ENCODE assay signal across 8 cellular contexts in genomic region chr17:7716299-7716886, GRCh38. TPM values are rescaled to one million over a fixed set of nuclear protein-coding genes. Genes with fewer than 3 reads are reported as not detected.
A peak's percentile ranks its signal among the peaks of the same experiment; 100 is the strongest.
DNase-seq lines count a peak whose midpoint lies in the region; FAIRE-seq and TF ChIP-seq lines count a peak whose summit lies in the region.

No MANE protein-coding gene starts in this region.

- no peak overlapping the region for H3K14ac ChIP-seq in H1 (ENCODE audit: insufficient read length)

- H3K56ac ChIP-seq in H1 (replicated peaks; ENCODE audit: insufficient read length, low read depth, low read length), result no peak overlapping the region

- H3K36me3 ChIP-seq in H1 (ENCODE audit: control insufficient read depth in 2 of 4, insufficient read depth in 4 of 4, low read length in 3 of 4), result no peaks in the 10 kb centered on the region

- H4K5ac ChIP-seq in H1 (ENCODE audit: insufficient read length, low read depth, low read length), result peak overlapping the region; percentile 24

- H3K27me3 Mint-ChIP-seq in nephron (ENCODE audit: low read depth), result peaks cover 65% of the 10 kb centered on the region

- 39% methylated on average over 9 of the region's 10 CpGs; no CpG with 5 or more reads in 1 of the 2 experiments for WGBS in H1 (ENCODE audit: extremely low coverage in 1 of 2, insufficient coverage in 1 of 2, insufficient read length in 1 of 2, insufficient replicate concordance in 2 of 2, low coverage in 1 of 2, low lambda C conversion rate in 2 of 2, missing lambda C conversion rate in 1 of 2), 2 experiments

- H3K36me3 Mint-ChIP-seq in nephron (ENCODE audit: low read depth), result peaks cover 1% of the 10 kb centered on the region

- no peaks in the 10 kb centered on the region for H4K20me1 ChIP-seq in H1 (replicated peaks in 1 of 2; ENCODE audit: control insufficient read depth in 1 of 2, insufficient read depth in 2 of 2, low read length in 2 of 2)

- peaks cover 6 to 27% (median 18%) of the 10 kb centered on the region in 4 experiments for H3K4me1 ChIP-seq in H1 (replicated peaks in 1 of 4; ENCODE audit: control insufficient read depth in 3 of 4, insufficient read depth in 4 of 4, low read length in 3 of 4)

- H2BK12ac ChIP-seq in H1 (ENCODE audit: low read depth, low read length), result peak overlapping the region; percentile 22; the same call in 1 of the 2 replicates

- POLR2A ChIA-PET in H1 (lab: Charles Lee; ENCODE audit: partially characterized antibody), result interaction anchor here (0.6 to 8.8 kb wide), 12 partner anchors 8 to 144 kb away, joined by 3 to 88 read pairs (median 4); partner anchors contain the start of genes ATP1B2, EFNB3, NAA38 and SAT2

- no peak overlapping the region for H2BK120ac ChIP-seq in H1 (replicated peaks; ENCODE audit: low read depth, low read length)

- CTCF ChIA-PET in H1 (lab: Charles Lee; ENCODE audit: partially characterized antibody), result interaction anchor here (0.6 to 10.1 kb wide), 17 partner anchors 11 to 274 kb away, joined by 3 to 86 read pairs (median 4); partner anchors contain the start of genes EFNB3, SAT2, SENP3 and SHBG

- DNase-seq in AG10803 (ENCODE audit: low read depth), result no peak
- DNase-seq in NCI-H1105 treated with DMSO at 0.1 percent for 48 hours (lab: John Stamatoyannopoulos, UW), result peak; percentile 61
- DNase-seq in H1 (ENCODE audit: low read depth in 1 of 2, low spot score in 2 of 2), result no peak
- no peak for DNase-seq in occipital lobe (lab: John Stamatoyannopoulos, UW)
- no peak for DNase-seq in RCC 7860 (ENCODE audit: low spot score)
- DNase-seq in effector CD4-positive, alpha-beta T cell, result no peak
- no peak for DNase-seq in GM13976 (ENCODE audit: low spot score)

- peaks cover 38% of the 10 kb centered on the region for H3K4me1 Mint-ChIP-seq in nephron

- H2AFZ ChIP-seq in H1 (ENCODE audit: low read length), result no peak overlapping the region

- TF ChIP-seq POLR2A in H1 (IDR thresholded peaks at IDR 0.05; ENCODE audit: control extremely low read depth in 1 of 2, low read depth in 2 of 2, low read length in 2 of 2), result no peak

- H3K79me2 ChIP-seq in H1 (ENCODE audit: control insufficient read depth in 1 of 2, insufficient read depth in 2 of 2, low read length in 2 of 2), result no peaks in the 10 kb centered on the region

- no peak for TF ChIP-seq EP300 in H1 (IDR thresholded peaks at IDR 0.05; ENCODE audit: borderline replicate concordance in 1 of 2, low read depth in 2 of 2, low read length in 2 of 2)

- H2BK5ac ChIP-seq in H1 (ENCODE audit: low read depth, low read length), result peak overlapping the region; percentile 73; the same call in 1 of the 2 replicates

- H3K27me3 ChIP-seq in H1 (replicated peaks in 1 of 4; ENCODE audit: control insufficient read depth in 3 of 4, extremely low read depth in 1 of 4, insufficient read depth in 3 of 4, low read length in 3 of 4), result peaks cover 0 to 21% (median 7%) of the 10 kb centered on the region in 4 experiments; a peak in 3 of 7 replicates

- H3K23me2 ChIP-seq in H1 (ENCODE audit: low read depth, low read length), result peaks cover 9% of the 10 kb centered on the region

- no peak for TF ChIP-seq RAD21 in H1 (IDR thresholded peaks at IDR 0.05 in 1 of 2, conservative IDR thresholded peaks at IDR 0.05 in 1 of 2; ENCODE audit: low read depth in 2 of 2, low read length in 2 of 2)

- H3K4ac ChIP-seq in H1 (replicated peaks; ENCODE audit: insufficient read length, low read depth, low read length), result no peak overlapping the region

- no peaks in the 10 kb centered on the region; the same call in 1 of the 2 replicates for H3K79me1 ChIP-seq in H1 (ENCODE audit: low read depth, low read length)

- in situ Hi-C loops in GM13976 (cut with MboI; ENCODE audit: low sequenced_read_pairs, unreplicated experiment), result no loop called here

- peak overlapping the region; percentile 56 to 87 (median 84) for H3K27ac Mint-ChIP-seq in nephron

- H3K4me2 ChIP-seq in H1 (ENCODE audit: insufficient read depth in 1 of 2, low read depth in 2 of 2, low read length in 2 of 2), result peak overlapping the region; percentile 70 to 93

- H3K4me3 Mint-ChIP-seq in nephron, result peak overlapping the region; percentile 89 to 94 (median 92)

- no peak for FAIRE-seq in H1 (lab: Jason Lieb, UNC)
- no peak for FAIRE-seq in RCC 7860 (lab: Jason Lieb, UNC)

- H3K9me3 ChIP-seq in H1 (ENCODE audit: insufficient read depth in 2 of 2, low read depth in 1 of 2, low read length in 1 of 2), result no peaks in the 10 kb centered on the region

- H3K9ac ChIP-seq in H1 (replicated peaks in 1 of 4; ENCODE audit: extremely low read depth in 1 of 4, low read depth in 3 of 4, low read length in 3 of 4), result no peak overlapping the region

- peak overlapping the region; percentile 32 for H4K91ac ChIP-seq in H1 (replicated peaks; ENCODE audit: insufficient read length, low read length)

- no peak overlapping the region for H3K23ac ChIP-seq in H1 (ENCODE audit: insufficient read length)

- H2BK15ac ChIP-seq in H1 (ENCODE audit: low read length), result peak overlapping the region; percentile 94

- TF ChIP-seq CTCF in AG10803 (conservative IDR thresholded peaks at IDR 0.05; ENCODE audit: low read length) (no peak), H1 (IDR thresholded peaks at IDR 0.05; ENCODE audit: control extremely low read depth in 1 of 3, insufficient read depth in 1 of 3, low read depth in 1 of 3, low read length in 3 of 3) (no peak), nephron (IDR thresholded peaks at IDR 0.05; ENCODE audit: unreplicated experiment in 3 of 3) (no peak), GM13976 (IDR thresholded peaks at IDR 0.05; ENCODE audit: borderline replicate concordance, control extremely low read depth, extremely low read depth, insufficient read depth, missing control alignments) (no peak)

- H3K18ac ChIP-seq in H1 (ENCODE audit: extremely low read depth, low read length), result peak overlapping the region; percentile 71

- H3K4me3 ChIP-seq in AG10803 (ENCODE audit: low read length) (peak overlapping the region; percentile 68), H1 (ENCODE audit: extremely low read depth in 1 of 4, insufficient read depth in 2 of 4, low read depth in 3 of 4, low read length in 4 of 4) (peak overlapping the region; percentile 35 to 75 (median 52); a peak in 7 of 8 replicates)

- peak overlapping the region; percentile 51 for H2BK20ac ChIP-seq in H1 (ENCODE audit: low read length)

- H3K27ac ChIP-seq in H1 (ENCODE audit: low read depth, low read length), result no peak overlapping the region

- no peaks in the 10 kb centered on the region for H3K9me3 Mint-ChIP-seq in nephron

- no peak overlapping the region for H4K8ac ChIP-seq in H1 (ENCODE audit: extremely low read depth, insufficient read depth, low read length)

- H2AK5ac ChIP-seq in H1 (ENCODE audit: low read depth, low read length), result 0 out of 2 replicates have a peak overlapping the region, but pooled peaks have one; percentile 75

TF ChIP-seq in H1, 55 proteins besides CTCF, POLR2A, EP300 and RAD21 (continues in another document):
- TF ChIP-seq E2F6 (IDR thresholded peaks at IDR 0.05), result no peak

RNA-seq across cellular contexts. Expression of gene DNAH2, which starts 1.2 kb away (rescaled TPM):
- total RNA-seq in H1 (2021; fragmentation: NEBNext Ultra II Directional; extraction: Animal tissue kit (Norgen Biotek cat#: 25700)), result 0.13 and 0.21 TPM in 2 replicates
- polyA plus RNA-seq in H1 (2011; rRNA removed), result 0.18 and 0.25 TPM in 2 replicates
- 0.27 TPM for polyA plus RNA-seq in H1 (2011; cell fraction: cytosol; rRNA removed)
- 0.86 TPM for polyA plus RNA-seq in H1 (2011; cell fraction: nucleus; rRNA removed)
- polyA plus RNA-seq in H1 (2012, experiment 1 of 2), result 0.04 to 0.18 TPM (median 0.11 TPM) in 4 replicates
- polyA plus RNA-seq in H1 (2012, experiment 2 of 2), result 0.13 TPM
- polyA plus RNA-seq in H1 (2013, experiment 1 of 2), result 0.12 TPM
- 0.06 TPM for polyA plus RNA-seq in H1 (2013, experiment 2 of 2)
- polyA minus RNA-seq in H1 (2011; rRNA and poly(A)+ RNA removed), result 0.32 and 0.50 TPM in 2 replicates
- polyA minus RNA-seq in H1 (2011; cell fraction: cytosol; rRNA and poly(A)+ RNA removed), result 0.44 TPM
- polyA minus RNA-seq in H1 (2011; cell fraction: nucleus; rRNA and poly(A)+ RNA removed), result 0.50 TPM
- 0.62 TPM for total RNA-seq in occipital lobe

RNA-seq across cellular contexts. Expression of gene EFNB3, which starts 11.4 kb away (rescaled TPM):
- 15.0 and 16.0 TPM in 2 replicates for total RNA-seq in H1 (2021; fragmentation: NEBNext Ultra II Directional; extraction: Animal tissue kit (Norgen Biotek cat#: 25700))
- polyA plus RNA-seq in H1 (2011; rRNA removed), result 27.1 and 27.3 TPM in 2 replicates
- 19.9 TPM for polyA plus RNA-seq in H1 (2011; cell fraction: cytosol; rRNA removed)
- 40.5 TPM for polyA plus RNA-seq in H1 (2011; cell fraction: nucleus; rRNA removed)
- 15.2 to 17.2 TPM (median 16.3 TPM) in 4 replicates for polyA plus RNA-seq in H1 (2012, experiment 1 of 2)
- 20.2 TPM for polyA plus RNA-seq in H1 (2012, experiment 2 of 2)
- 18.0 TPM for polyA plus RNA-seq in H1 (2013, experiment 1 of 2)
- polyA plus RNA-seq in H1 (2013, experiment 2 of 2), result 18.9 TPM
- polyA minus RNA-seq in H1 (2011; rRNA and poly(A)+ RNA removed), result 14.9 and 18.5 TPM in 2 replicates
- 8.7 TPM for polyA minus RNA-seq in H1 (2011; cell fraction: cytosol; rRNA and poly(A)+ RNA removed)
- 9.7 TPM for polyA minus RNA-seq in H1 (2011; cell fraction: nucleus; rRNA and poly(A)+ RNA removed)
- total RNA-seq in occipital lobe, result 13.7 TPM

RNA-seq across cellular contexts. Expression of gene WRAP53, which starts 28.1 kb away (rescaled TPM):
- 29.3 and 30.1 TPM in 2 replicates for total RNA-seq in H1 (2021; fragmentation: NEBNext Ultra II Directional; extraction: Animal tissue kit (Norgen Biotek cat#: 25700))
- 29.2 and 38.4 TPM in 2 replicates for polyA plus RNA-seq in H1 (2011; rRNA removed)
- polyA plus RNA-seq in H1 (2011; cell fraction: cytosol; rRNA removed), result 24.4 TPM
- polyA plus RNA-seq in H1 (2011; cell fraction: nucleus; rRNA removed), result 42.9 TPM
- 23.4 to 35.3 TPM (median 32.4 TPM) in 4 replicates for polyA plus RNA-seq in H1 (2012, experiment 1 of 2)
- polyA plus RNA-seq in H1 (2012, experiment 2 of 2), result 38.6 TPM
- polyA plus RNA-seq in H1 (2013, experiment 1 of 2), result 21.8 TPM
- 19.4 TPM for polyA plus RNA-seq in H1 (2013, experiment 2 of 2)
- polyA minus RNA-seq in H1 (2011; rRNA and poly(A)+ RNA removed), result 14.3 and 16.1 TPM in 2 replicates
- 12.0 TPM for polyA minus RNA-seq in H1 (2011; cell fraction: cytosol; rRNA and poly(A)+ RNA removed)
- polyA minus RNA-seq in H1 (2011; cell fraction: nucleus; rRNA and poly(A)+ RNA removed), result 10.0 TPM
- total RNA-seq in occipital lobe, result 9.5 TPM

RNA-seq across cellular contexts. Expression of gene TP53, which starts 29.1 kb away (rescaled TPM):
- 198 and 210 TPM in 2 replicates for total RNA-seq in H1 (2021; fragmentation: NEBNext Ultra II Directional; extraction: Animal tissue kit (Norgen Biotek cat#: 25700))
- polyA plus RNA-seq in H1 (2011; rRNA removed), result 143 and 149 TPM in 2 replicates
- polyA plus RNA-seq in H1 (2011; cell fraction: cytosol; rRNA removed), result 84.3 TPM
- 102 TPM for polyA plus RNA-seq in H1 (2011; cell fraction: nucleus; rRNA removed)
- 174 to 217 TPM (median 194 TPM) in 4 replicates for polyA plus RNA-seq in H1 (2012, experiment 1 of 2)
- 263 TPM for polyA plus RNA-seq in H1 (2012, experiment 2 of 2)
- 192 TPM for polyA plus RNA-seq in H1 (2013, experiment 1 of 2)
- polyA plus RNA-seq in H1 (2013, experiment 2 of 2), result 190 TPM
- 136 TPM in 2 replicates for polyA minus RNA-seq in H1 (2011; rRNA and poly(A)+ RNA removed)
- polyA minus RNA-seq in H1 (2011; cell fraction: cytosol; rRNA and poly(A)+ RNA removed), result 107 TPM
- 55.7 TPM for polyA minus RNA-seq in H1 (2011; cell fraction: nucleus; rRNA and poly(A)+ RNA removed)
- total RNA-seq in occipital lobe, result 9.4 TPM
